ENCODE assay signal across 21 cellular contexts in the genomic region with DNA sequence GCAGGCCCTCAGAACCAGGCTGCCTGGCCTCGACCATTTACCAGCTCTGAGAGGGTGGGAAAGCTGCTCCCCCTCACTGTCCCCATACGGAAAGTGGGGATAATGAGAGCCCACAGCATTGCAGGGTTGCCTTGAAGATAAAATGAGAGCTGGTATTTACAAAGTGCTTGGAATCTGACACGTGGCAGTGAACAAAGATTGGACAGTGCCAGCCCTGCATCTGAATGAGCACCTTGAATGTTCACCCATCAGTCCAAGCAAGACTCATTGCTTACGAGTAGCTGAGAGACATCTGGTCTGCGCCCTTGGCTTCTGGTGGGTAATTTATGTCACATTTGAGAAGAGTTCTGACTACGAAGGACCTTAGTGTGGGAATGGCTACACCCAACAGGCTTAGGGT.
"Had no signal": no experiment of that assay in that cellular context is flagged by ENCODE, and none has a peak within 500 bp of the region (broad histone marks: within the 10 kb centered on the region; RNA-seq: fewer than 3 reads in every experiment).

No MANE protein-coding gene starts in this region.

- H3K4me3 ChIP-seq: right lobe of liver, thyroid gland, upper lobe of right lung had no signal

- H3K27me3 ChIP-seq: right lobe of liver, thyroid gland, upper lobe of right lung had no signal

- DNase-seq: activated CD4-positive, alpha-beta memory T cell treated with anti-CD3 and anti-CD28 coated beads, Interleukin-2, amount 10 ng/mL, durations not matched to agents 7 days and 5 days; activated CD4-positive, alpha-beta T cell treated with anti-CD3 and anti-CD28 coated beads for 1 hour; activated CD4-positive, alpha-beta T cell treated with anti-CD3 and anti-CD28 coated beads, Interleukin-2, amount 10 ng/mL, durations not matched to agents 7 days and 5 days; activated CD8-positive, alpha-beta memory T cell treated with anti-CD3 and anti-CD28 coated beads, Interleukin-2, amount 50 U/mL, for 48 hours; activated gamma-delta T cell; activated T-cell treated with anti-CD3 and anti-CD28 coated beads, Interleukin-2, amount 50 U/mL, for 24 hours; anterior cingulate cortex; caudate nucleus; endodermal cell; left ventricle myocardium superior; midbrain; naive thymus-derived CD4-positive, alpha-beta T cell; right lobe of liver; stimulated activated CD4-positive, alpha-beta T cell treated with anti-CD3 and anti-CD28 coated beads, Interleukin-12 subunit alpha, Interleukin-12 subunit beta, amount 100 ng/mL, for 4 hours; stimulated activated CD4-positive, alpha-beta T cell treated with anti-CD3 and anti-CD28 coated beads, Interleukin-4, amount 100 ng/mL, for 1 hour; stimulated activated naive CD8-positive, alpha-beta T cell treated with anti-CD3 and anti-CD28 coated beads, Interleukin-15, Interleukin-2, amounts not matched to agents 100 U/mL and 50 U/mL, for 24 hours; T-helper 2 cell; thyroid gland; upper lobe of right lung had no signal

- ATAC-seq: left ventricle myocardium superior; naive thymus-derived CD4-positive, alpha-beta T cell; right lobe of liver; stimulated activated naive CD8-positive, alpha-beta T cell treated with anti-CD3 and anti-CD28 coated beads, Interleukin-15, Interleukin-2, amounts not matched to agents 100 U/mL and 50 U/mL, for 24 hours; upper lobe of right lung; WTC11 had no signal

- H3K9me3 ChIP-seq: right lobe of liver, thyroid gland, upper lobe of right lung had no signal

- H3K36me3 ChIP-seq: right lobe of liver, thyroid gland, upper lobe of right lung had no signal

- H3K27ac ChIP-seq: epithelial cell of prostate, right lobe of liver, thyroid gland, upper lobe of right lung had no signal
